In the genomic region with DNA sequence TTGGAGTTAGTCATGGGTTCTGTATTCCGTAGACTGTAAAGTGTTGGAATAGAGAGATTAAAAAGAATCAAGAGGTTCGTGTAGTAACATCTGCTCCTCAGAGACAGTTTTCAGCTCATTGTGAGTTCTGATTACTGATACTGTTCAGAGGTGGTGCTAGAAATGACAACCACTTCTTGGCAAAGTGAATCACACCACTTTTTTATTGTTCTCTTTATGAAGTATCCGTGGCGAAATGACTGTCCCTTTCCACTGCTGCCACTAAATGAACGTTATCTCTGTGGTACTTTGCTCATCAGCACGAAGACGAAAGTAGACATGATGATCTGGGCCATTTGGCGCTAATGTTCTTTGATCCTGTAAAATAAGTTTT, we compare ENCODE assay signal across 8 cellular contexts. TPM values are rescaled to one million over a fixed set of nuclear protein-coding genes. Genes with fewer than 3 reads are reported as not detected.
DNase-seq lines count a peak whose midpoint lies in the region; ATAC-seq, FAIRE-seq and TF ChIP-seq lines count a peak whose summit lies in the region.

No MANE protein-coding gene starts in this region.

- no peaks in the 10 kb centered on the region for H3K27me3 ChIP-seq in heart left ventricle
- H3K27me3 ChIP-seq in HepG2 (ENCODE audit: control insufficient read depth in 1 of 2, insufficient read depth in 2 of 2, low read length in 2 of 2): no peaks in the 10 kb centered on the region; a peak in 1 of 5 replicates
- no peaks in the 10 kb centered on the region for H3K27me3 ChIP-seq in upper lobe of left lung

- H3K4me1 ChIP-seq in heart left ventricle (peaks cover 0 to 27% (median 14%) of the 10 kb centered on the region in 12 donors), HepG2 (ENCODE audit: insufficient read depth, low read length) (peaks cover 28% of the 10 kb centered on the region), upper lobe of left lung (peaks cover 9 to 26% (median 18%) of the 10 kb centered on the region in 4 donors)

- H3K4me2 ChIP-seq in HepG2 (ENCODE audit: low read depth, low read length): peak overlapping the region; percentile 85

- peak overlapping the region; percentile 96 for H3K4me3 Mint-ChIP-seq in activated naive CD4-positive, alpha-beta T cell treated with anti-CD3 and anti-CD28 coated beads for 36 hours

- FAIRE-seq in HepG2 (lab: Jason Lieb, UNC) (peak; percentile 47), frontal cortex (lab: Jason Lieb, UNC) (no peak)

- H3K4me1 Mint-ChIP-seq in activated naive CD4-positive, alpha-beta T cell treated with anti-CD3 and anti-CD28 coated beads for 36 hours (ENCODE audit: low read depth): peaks cover 24% of the 10 kb centered on the region

- H3K36me3 ChIP-seq in heart left ventricle: peaks cover 0 to 35% (median 23%) of the 10 kb centered on the region in 9 donors
- H3K36me3 ChIP-seq in HepG2 (replicated peaks in 1 of 2; ENCODE audit: control insufficient read depth in 1 of 2, insufficient read depth in 2 of 2, low read length in 2 of 2): peaks cover 0 to 23% of the 10 kb centered on the region in 2 experiments; a peak in 3 of 5 replicates
- peaks cover 5 to 23% (median 13%) of the 10 kb centered on the region in 4 donors for H3K36me3 ChIP-seq in upper lobe of left lung

- TF ChIP-seq CTCF in heart left ventricle (IDR thresholded peaks at IDR 0.05) (no peak), HepG2 (CRISPR knock-in tag; IDR thresholded peaks at IDR 0.05) (no peak), upper lobe of left lung (IDR thresholded peaks at IDR 0.05) (no peak)

- BruUV-seq in HepG2 (replicated peaks; lab: Mats Ljungman, UMichigan): TSS peak; percentile 61

- TF ChIP-seq EP300 in HepG2 (IDR thresholded peaks at IDR 0.05; ENCODE audit: low read depth in 2 of 2, low read length in 2 of 2) (no peak), HepG2 (CRISPR knock-in tag; IDR thresholded peaks at IDR 0.05; ENCODE audit: borderline replicate concordance) (no peak), upper lobe of left lung (IDR thresholded peaks at IDR 0.05) (no peak)

- H3K9me3 ChIP-seq in heart left ventricle (peaks cover 0 to 10% (median 0%) of the 10 kb centered on the region in 12 donors), HepG2 (ENCODE audit: low read length) (peaks cover 13% of the 10 kb centered on the region), upper lobe of left lung (peaks cover 0 to 5% (median 0%) of the 10 kb centered on the region in 4 donors)

- H3K27ac Mint-ChIP-seq in activated naive CD4-positive, alpha-beta T cell treated with anti-CD3 and anti-CD28 coated beads for 36 hours: peak overlapping the region; percentile 90

- no peaks in the 10 kb centered on the region for H4K20me1 ChIP-seq in HepG2 (ENCODE audit: insufficient read depth, low read length)

- peak overlapping the region; percentile 83 for H3K9ac ChIP-seq in HepG2 (ENCODE audit: insufficient read depth, low read depth, low read length)

- H3K27ac ChIP-seq in heart left ventricle (no peak overlapping the region), HepG2 (ENCODE audit: extremely low read length, insufficient read depth, low read length) (no peak overlapping the region), upper lobe of left lung (peak overlapping the region in 2 of 4 donors; percentile 83 to 87)

- POLR2A ChIA-PET in HepG2 (lab: Yijun Ruan, JAX): no interaction called here

- H3K27me3 Mint-ChIP-seq in activated naive CD4-positive, alpha-beta T cell treated with anti-CD3 and anti-CD28 coated beads for 36 hours (ENCODE audit: low read depth): peaks cover 13% of the 10 kb centered on the region

- intact Hi-C loops in heart left ventricle (cut with DNase I): loop anchor here in 4 of 10 donors (5.0 to 10.0 kb wide), 4 partner anchors 125 to 1448 kb away; no protein-coding TSS in a partner anchor
- intact Hi-C loops in cardiac septum (cut with DNase I): no loop called here
- intact Hi-C loops in activated naive CD4-positive, alpha-beta T cell treated with anti-CD3 and anti-CD28 coated beads for 36 hours (cut with micrococcal nuclease): loop anchor here (1.0 to 10.0 kb wide), 10 partner anchors 34 to 1455 kb away; a partner anchor contains a TSS
- intact Hi-C loops in HepG2 (cut with micrococcal nuclease; ENCODE audit: unreplicated experiment): no loop called here

- H3K79me2 ChIP-seq in HepG2 (ENCODE audit: insufficient read depth, low read length): peaks cover 25% of the 10 kb centered on the region

- in situ Hi-C loops in HepG2 (cut with HindIII; ENCODE audit: extremely low pct_ligation_motif_present, low pct_unique_long_range_greater_than_20kb): no loop called here

- H3K9me3 Mint-ChIP-seq in activated naive CD4-positive, alpha-beta T cell treated with anti-CD3 and anti-CD28 coated beads for 36 hours: no peaks in the 10 kb centered on the region

- H2AFZ ChIP-seq in HepG2 (ENCODE audit: low read length): no peak overlapping the region

- ATAC-seq in heart left ventricle: no peak
- ATAC-seq in HepG2: no peak
- no peak for ATAC-seq in upper lobe of left lung (ENCODE audit: low FRiP score in 2 of 2)
- no peak for ATAC-seq in HG03135 (IDR thresholded peaks at IDR 0.05; ENCODE audit: unreplicated experiment)

- CTCF ChIA-PET in activated naive CD4-positive, alpha-beta T cell treated with anti-CD3 and anti-CD28 coated beads for 36 hours (lab: Charles Lee): interaction anchor here (2.3 to 2.7 kb wide), 2 partner anchors 10 to 15 kb away, joined by 11 to 15 read pairs; a partner anchor contains a TSS
- CTCF ChIA-PET in HepG2 (lab: Yijun Ruan, JAX; ENCODE audit: low intra/inter-chr PET ratio, low total read pairs): no interaction called here

- DNase-seq in heart left ventricle: no peak
- DNase-seq in cardiac septum (ENCODE audit: low spot score): no peak
- DNase-seq in activated naive CD4-positive, alpha-beta T cell treated with anti-CD3 and anti-CD28 coated beads for 36 hours: peak; percentile 58
- no peak for DNase-seq in HepG2 (ENCODE audit: low spot score)
- no peak for DNase-seq in upper lobe of left lung
- DNase-seq in frontal cortex (ENCODE audit: low spot score in 2 of 2): no peak
- DNase-seq in Kasumi-1 (lab: John Stamatoyannopoulos, UW): no peak

- TF ChIP-seq POLR2A in heart left ventricle (IDR thresholded peaks at IDR 0.05) (no peak), HepG2 (IDR thresholded peaks at IDR 0.05; ENCODE audit: insufficient read depth in 1 of 2, low read depth in 2 of 2, low read length in 2 of 2) (no peak), upper lobe of left lung (IDR thresholded peaks at IDR 0.05) (no peak)

- peaks cover 18% of the 10 kb centered on the region for H3K36me3 Mint-ChIP-seq in activated naive CD4-positive, alpha-beta T cell treated with anti-CD3 and anti-CD28 coated beads for 36 hours (ENCODE audit: low read depth)

- WGBS in heart left ventricle, 4 donors: 24 to 31% (median 25%) methylated on average over 8 of the region's 8 CpGs
- WGBS in HepG2 (ENCODE audit: low lambda C conversion rate): 2% methylated on average over 8 of the region's 8 CpGs
- WGBS in upper lobe of left lung, 2 donors: 20 to 34% methylated on average over 8 of the region's 8 CpGs

- peak overlapping the region; percentile 66 to 98 (median 80) for H3K4me3 ChIP-seq in heart left ventricle
- peak overlapping the region; percentile 86 to 93 (median 86) for H3K4me3 ChIP-seq in HepG2 (replicated peaks in 1 of 3; ENCODE audit: insufficient read depth in 1 of 3, low read depth in 2 of 3, low read length in 3 of 3)
- H3K4me3 ChIP-seq in upper lobe of left lung: peak overlapping the region; percentile 85 to 93 (median 90)

- TF ChIP-seq RAD21 in HepG2 (CRISPR knock-in tag; IDR thresholded peaks at IDR 0.05): no peak

RNA-seq across cellular contexts. Expression of a gene that starts 0.9 kb away (rescaled TPM):
- total RNA-seq in heart left ventricle (10 to 100 TPM; 26.4 to 39.9 (median 29.7) TPM), cardiac septum (24.9 TPM), HepG2 (2016; rRNA removed; fragmentation: Illumina TruSeq; extraction: Trizol) (65.0 and 91.5 TPM in 2 replicates), upper lobe of left lung (10 to 100 TPM in 5 of 6 donors, 1 to 10 TPM in 1; 9.9 to 28.8 (median 23.2) TPM), frontal cortex (94.6 TPM)
- polyA plus RNA-seq in heart left ventricle (10 to 100 TPM; 36.0 to 36.3 TPM), HepG2 (2011; rRNA removed) (17.6 and 27.1 TPM in 2 replicates)
- 10 to 100 TPM; 74.7 to 75.8 TPM for total RNA-seq in activated naive CD4-positive, alpha-beta T cell treated with anti-CD3 and anti-CD28 coated beads for 36 hours
- total RNA-seq in HepG2 (2016; cell fraction: cytosol; rRNA removed; fragmentation: Illumina TruSeq; extraction: Trizol; ENCODE audit: low read depth): 18.3 and 20.1 TPM in 2 replicates
- total RNA-seq in HepG2 (2016; cell fraction: insoluble cytoplasmic fraction; rRNA removed; fragmentation: Illumina TruSeq; extraction: Trizol): 67.6 and 98.6 TPM in 2 replicates
- total RNA-seq in HepG2 (2016; cell fraction: membrane; rRNA removed; fragmentation: Illumina TruSeq; extraction: Trizol): 26.0 and 27.0 TPM in 2 replicates
- 37.4 and 38.2 TPM in 2 replicates for total RNA-seq in HepG2 (2016; cell fraction: nucleus; rRNA removed; fragmentation: Illumina TruSeq; extraction: Trizol)
- 10.7 and 13.9 TPM in 2 replicates for polyA plus RNA-seq in HepG2 (2011; cell fraction: cytosol; rRNA removed)
- 16.3 and 18.7 TPM in 2 replicates for polyA plus RNA-seq in HepG2 (2011; cell fraction: nucleus; rRNA removed)
- 22.4 and 34.0 TPM in 2 replicates for polyA plus RNA-seq in HepG2 (2012)
- 20.0 and 21.0 TPM in 2 replicates for polyA plus RNA-seq in HepG2 (2016; cell fraction: cytosol; fragmentation: Illumina TruSeq; extraction: Trizol; ENCODE audit: low read depth)
- 82.9 and 97.7 TPM in 2 replicates for polyA plus RNA-seq in HepG2 (2016; cell fraction: insoluble cytoplasmic fraction; fragmentation: Illumina TruSeq; extraction: Trizol; ENCODE audit: low read depth)
- polyA plus RNA-seq in HepG2 (2016; cell fraction: membrane; fragmentation: Illumina TruSeq; extraction: Trizol; ENCODE audit: low read depth): 21.4 and 21.6 TPM in 2 replicates
- 50.0 and 51.4 TPM in 2 replicates for polyA plus RNA-seq in HepG2 (2016; cell fraction: nucleus; fragmentation: Illumina TruSeq; extraction: Trizol; ENCODE audit: insufficient read depth, low read depth)
- 9.4 and 24.9 TPM in 2 replicates for polyA minus RNA-seq in HepG2 (2011; rRNA and poly(A)+ RNA removed; ENCODE audit: low replicate concordance)
- polyA minus RNA-seq in HepG2 (2011; cell fraction: cytosol; rRNA and poly(A)+ RNA removed): 12.2 and 16.1 TPM in 2 replicates
- polyA minus RNA-seq in HepG2 (2011; cell fraction: nucleus; rRNA and poly(A)+ RNA removed): 33.6 and 36.3 TPM in 2 replicates

RNA-seq across cellular contexts. Expression of a gene that starts 14.8 kb away (rescaled TPM):
- total RNA-seq in heart left ventricle (under 1 TPM in 6 of 9 donors, not detected in 3; 0.10 to 0.66 (median 0.26) TPM), cardiac septum (0.16 TPM), HepG2 (2016; rRNA removed; fragmentation: Illumina TruSeq; extraction: Trizol) (0.04 TPM in 1 of 2 replicates, not detected in the other), upper lobe of left lung (under 1 TPM in 3 of 6 donors, not detected in 3; 0.54 to 0.64 (median 0.59) TPM), frontal cortex (14.3 TPM)
- polyA plus RNA-seq in heart left ventricle (under 1 TPM in 1 of 2 donors, not detected in 1; 0.17 TPM), HepG2 (2011; rRNA removed) (0.09 TPM in 1 of 2 replicates, not detected in the other)
- total RNA-seq in activated naive CD4-positive, alpha-beta T cell treated with anti-CD3 and anti-CD28 coated beads for 36 hours: under 1 TPM in 1 of 2 experiments, not detected in 1; 0.10 TPM
- total RNA-seq in HepG2 (2016; cell fraction: cytosol; rRNA removed; fragmentation: Illumina TruSeq; extraction: Trizol; ENCODE audit: low read depth): not detected in 2 replicates
- 0.04 TPM in 1 of 2 replicates, not detected in the other for total RNA-seq in HepG2 (2016; cell fraction: insoluble cytoplasmic fraction; rRNA removed; fragmentation: Illumina TruSeq; extraction: Trizol)
- total RNA-seq in HepG2 (2016; cell fraction: membrane; rRNA removed; fragmentation: Illumina TruSeq; extraction: Trizol): 0.06 TPM in 1 of 2 replicates, not detected in the other
- total RNA-seq in HepG2 (2016; cell fraction: nucleus; rRNA removed; fragmentation: Illumina TruSeq; extraction: Trizol): not detected in 2 replicates
- polyA plus RNA-seq in HepG2 (2011; cell fraction: cytosol; rRNA removed): 0.03 and 0.04 TPM in 2 replicates
- not detected in 2 replicates for polyA plus RNA-seq in HepG2 (2011; cell fraction: nucleus; rRNA removed)
- polyA plus RNA-seq in HepG2 (2012): not detected in 2 replicates
- not detected in 2 replicates for polyA plus RNA-seq in HepG2 (2016; cell fraction: cytosol; fragmentation: Illumina TruSeq; extraction: Trizol; ENCODE audit: low read depth)
- not detected in 2 replicates for polyA plus RNA-seq in HepG2 (2016; cell fraction: insoluble cytoplasmic fraction; fragmentation: Illumina TruSeq; extraction: Trizol; ENCODE audit: low read depth)
- 0.07 TPM in 1 of 2 replicates, not detected in the other for polyA plus RNA-seq in HepG2 (2016; cell fraction: membrane; fragmentation: Illumina TruSeq; extraction: Trizol; ENCODE audit: low read depth)
- not detected in 2 replicates for polyA plus RNA-seq in HepG2 (2016; cell fraction: nucleus; fragmentation: Illumina TruSeq; extraction: Trizol; ENCODE audit: insufficient read depth, low read depth)
- polyA minus RNA-seq in HepG2 (2011; rRNA and poly(A)+ RNA removed; ENCODE audit: low replicate concordance): 0.04 and 0.28 TPM in 2 replicates
- polyA minus RNA-seq in HepG2 (2011; cell fraction: cytosol; rRNA and poly(A)+ RNA removed): not detected in 2 replicates
- polyA minus RNA-seq in HepG2 (2011; cell fraction: nucleus; rRNA and poly(A)+ RNA removed): not detected in 2 replicates

RNA-seq across cellular contexts. Expression of a gene that starts 48.3 kb away (rescaled TPM):
- total RNA-seq in heart left ventricle (1,000 to 10,000 TPM; 1,315 to 6,714 (median 4,181) TPM), cardiac septum (8,251 TPM), HepG2 (2016; rRNA removed; fragmentation: Illumina TruSeq; extraction: Trizol) (19.4 and 26.4 TPM in 2 replicates), upper lobe of left lung (100 to 1,000 TPM in 2 of 6 donors, 10 to 100 TPM in 3, not detected in 1; 28.0 to 223 (median 46.6) TPM), frontal cortex (not detected)
- polyA plus RNA-seq in heart left ventricle (1,000 to 10,000 TPM; 3,580 to 9,579 TPM), HepG2 (2011; rRNA removed) (30.2 and 41.8 TPM in 2 replicates)
- total RNA-seq in activated naive CD4-positive, alpha-beta T cell treated with anti-CD3 and anti-CD28 coated beads for 36 hours: not detected
- total RNA-seq in HepG2 (2016; cell fraction: cytosol; rRNA removed; fragmentation: Illumina TruSeq; extraction: Trizol; ENCODE audit: low read depth): 6.3 and 6.9 TPM in 2 replicates
- 19.5 and 30.2 TPM in 2 replicates for total RNA-seq in HepG2 (2016; cell fraction: insoluble cytoplasmic fraction; rRNA removed; fragmentation: Illumina TruSeq; extraction: Trizol)
- 11.3 and 14.1 TPM in 2 replicates for total RNA-seq in HepG2 (2016; cell fraction: membrane; rRNA removed; fragmentation: Illumina TruSeq; extraction: Trizol)
- 12.6 and 13.8 TPM in 2 replicates for total RNA-seq in HepG2 (2016; cell fraction: nucleus; rRNA removed; fragmentation: Illumina TruSeq; extraction: Trizol)
- 30.2 and 31.0 TPM in 2 replicates for polyA plus RNA-seq in HepG2 (2011; cell fraction: cytosol; rRNA removed)
- 21.7 and 24.5 TPM in 2 replicates for polyA plus RNA-seq in HepG2 (2011; cell fraction: nucleus; rRNA removed)
- 10.9 and 13.5 TPM in 2 replicates for polyA plus RNA-seq in HepG2 (2012)
- polyA plus RNA-seq in HepG2 (2016; cell fraction: cytosol; fragmentation: Illumina TruSeq; extraction: Trizol; ENCODE audit: low read depth): 1.7 and 2.0 TPM in 2 replicates
- polyA plus RNA-seq in HepG2 (2016; cell fraction: insoluble cytoplasmic fraction; fragmentation: Illumina TruSeq; extraction: Trizol; ENCODE audit: low read depth): 21.2 and 22.2 TPM in 2 replicates
- polyA plus RNA-seq in HepG2 (2016; cell fraction: membrane; fragmentation: Illumina TruSeq; extraction: Trizol; ENCODE audit: low read depth): 3.4 TPM in 2 replicates
- polyA plus RNA-seq in HepG2 (2016; cell fraction: nucleus; fragmentation: Illumina TruSeq; extraction: Trizol; ENCODE audit: insufficient read depth, low read depth): 20.2 and 20.8 TPM in 2 replicates
- polyA minus RNA-seq in HepG2 (2011; rRNA and poly(A)+ RNA removed; ENCODE audit: low replicate concordance): 0.09 and 24.0 TPM in 2 replicates
- 29.2 and 42.8 TPM in 2 replicates for polyA minus RNA-seq in HepG2 (2011; cell fraction: cytosol; rRNA and poly(A)+ RNA removed)
- polyA minus RNA-seq in HepG2 (2011; cell fraction: nucleus; rRNA and poly(A)+ RNA removed): 23.3 and 24.9 TPM in 2 replicates

Comparison
In these comparisons a context has a peak if more than half of its experiments do, and no peak if none do; other contexts are left out.
1. RNA of a gene that starts 48.3 kb away (total RNA-seq): 8,251 TPM in cardiac septum (single experiment) and 1,315 to 6,714 TPM in heart left ventricle; 28.0 to 223 TPM in upper lobe of left lung, 6.3 to 30.2 TPM in HepG2, not detected in activated naive CD4-positive, alpha-beta T cell treated with anti-CD3 and anti-CD28 coated beads for 36 hours and not detected in frontal cortex (single experiment); every median in the first group is over 4 times any median in the second.
2. Peak in every context shown above with its lines, with median percentiles within 50 percentile points of each other: H3K4me3 ChIP-seq.